Comparison of ENCODE assay signal across 8 cellular contexts in genomic region chr20:35954907-35955251, GRCh38. TPM values are rescaled to one million over a fixed set of nuclear protein-coding genes. Genes with fewer than 3 reads are reported as not detected.
DNase-seq lines count a peak whose midpoint lies in the region; ATAC-seq and TF ChIP-seq lines count a peak whose summit lies in the region.

No MANE protein-coding gene starts in this region.

- H3K4me1 Mint-ChIP-seq in mesothelial cell of epicardium = peaks cover 15% of the 10 kb centered on the region

- H3K9ac ChIP-seq in BLaER1 treated with 17β-estradiol and CSF1 and Interleukin-3, amounts not matched to agents 10 nM and 100 nM = peak overlapping the region; percentile 95 to 100 (median 99)

- H3K4me2 ChIP-seq in BLaER1 treated with 17β-estradiol and CSF1 and Interleukin-3, amounts not matched to agents 10 nM and 100 nM = peak overlapping the region; percentile 73 to 89 (median 80)

- peaks cover 0 to 36% (median 23%) of the 10 kb centered on the region in 11 experiments; a peak in 16 of 22 replicates for H3K36me3 ChIP-seq in BLaER1 treated with 17β-estradiol and CSF1 and Interleukin-3, amounts not matched to agents 10 nM and 100 nM
- H3K36me3 ChIP-seq in RWPE2 (ENCODE audit: low read depth) (no peaks in the 10 kb centered on the region), aorta (ENCODE audit: control insufficient read depth in 1 of 2, insufficient read depth in 2 of 2, low read length in 1 of 2) (no peaks in the 10 kb centered on the region)

- peak; percentile 24 for DNase-seq in GM20000 (ENCODE audit: low spot score)
- no peak for DNase-seq in RWPE2 (ENCODE audit: low spot score)
- DNase-seq in dermis microvascular lymphatic vessel endothelial cell (ENCODE audit: low read depth in 2 of 2) = peak; percentile 17 to 29
- DNase-seq in mesothelial cell of epicardium (ENCODE audit: low spot score in 2 of 2, unreplicated experiment in 2 of 2) = no peak
- DNase-seq in aorta = no peak
- no peak for DNase-seq in activated gamma-delta T cell treated with Interleukin-2 at 50 U/mL for 16 hours

- peak overlapping the region; percentile 79 to 96 (median 90) for H3K4me3 ChIP-seq in BLaER1 treated with 17β-estradiol and CSF1 and Interleukin-3, amounts not matched to agents 10 nM and 100 nM
- H3K4me3 ChIP-seq in RWPE2 (ENCODE audit: severe bottlenecking) (peak overlapping the region; percentile 85), aorta (ENCODE audit: low read length in 2 of 2) (peak overlapping the region; percentile 13 to 58)

- H3K4me3 Mint-ChIP-seq in mesothelial cell of epicardium = peak overlapping the region; percentile 99

- 1 to 2% methylated on average over 19 of the region's 19 CpGs for WGBS in aorta, 2 donors

- H3K27me3 Mint-ChIP-seq in mesothelial cell of epicardium (ENCODE audit: low read depth) = no peaks in the 10 kb centered on the region

- H3K9me3 ChIP-seq in BLaER1 treated with 17β-estradiol and CSF1 and Interleukin-3, amounts not matched to agents 10 nM and 100 nM (replicated peaks in 1 of 11) = peaks cover 9 to 15% (median 13%) of the 10 kb centered on the region in 11 experiments
- H3K9me3 ChIP-seq in RWPE2 (ENCODE audit: severe bottlenecking) (no peaks in the 10 kb centered on the region), aorta (ENCODE audit: control insufficient read depth, low read length) (no peaks in the 10 kb centered on the region)

- H3K27ac Mint-ChIP-seq in mesothelial cell of epicardium = peak overlapping the region; percentile 99

- peaks cover 9% of the 10 kb centered on the region for H3K9me3 Mint-ChIP-seq in mesothelial cell of epicardium

- peaks cover 15 to 33% (median 24%) of the 10 kb centered on the region in 11 experiments; a peak in 21 of 22 replicates for H4K20me1 ChIP-seq in BLaER1 treated with 17β-estradiol and CSF1 and Interleukin-3, amounts not matched to agents 10 nM and 100 nM

- peak; percentile 1; the same call in 2 of the 3 replicates for ATAC-seq in RWPE2 (ENCODE audit: low read depth)
- no peak for ATAC-seq in aorta (ENCODE audit: low FRiP score)
- ATAC-seq in GM18870 (IDR thresholded peaks at IDR 0.05; ENCODE audit: unreplicated experiment) = no peak

- peak overlapping the region; percentile 96 to 100 (median 99) for H3K27ac ChIP-seq in BLaER1 treated with 17β-estradiol and CSF1 and Interleukin-3, amounts not matched to agents 10 nM and 100 nM
- peak overlapping the region; percentile 94 for H3K27ac ChIP-seq in RWPE2 (ENCODE audit: poor library complexity, severe bottlenecking)
- peak overlapping the region in 1 of 2 donors; percentile 38 for H3K27ac ChIP-seq in aorta (ENCODE audit: low read depth in 1 of 2, low read length in 2 of 2)

- intact Hi-C loops in aorta (cut with DNase I) = no loop called here

- TF ChIP-seq CTCF in GM20000 (IDR thresholded peaks at IDR 0.05; ENCODE audit: extremely low read depth, missing control alignments) (no peak), RWPE2 (IDR thresholded peaks at IDR 0.05; ENCODE audit: poor library complexity, severe bottlenecking) (no peak), mesothelial cell of epicardium (IDR thresholded peaks at IDR 0.05; ENCODE audit: unreplicated experiment) (no peak)

- H3K27me3 ChIP-seq in BLaER1 treated with 17β-estradiol and CSF1 and Interleukin-3, amounts not matched to agents 10 nM and 100 nM = no peaks in the 10 kb centered on the region
- H3K27me3 ChIP-seq in RWPE2 (ENCODE audit: insufficient read depth, poor library complexity, severe bottlenecking) (no peaks in the 10 kb centered on the region), aorta (ENCODE audit: control insufficient read depth in 1 of 2, insufficient read depth in 2 of 2, low read length in 1 of 2) (no peaks in the 10 kb centered on the region)

- peaks cover 21 to 25% (median 24%) of the 10 kb centered on the region in 10 experiments for H3K4me1 ChIP-seq in BLaER1 treated with 17β-estradiol and CSF1 and Interleukin-3, amounts not matched to agents 10 nM and 100 nM
- peaks cover 10% of the 10 kb centered on the region for H3K4me1 ChIP-seq in RWPE2 (ENCODE audit: insufficient read depth, poor library complexity, severe bottlenecking)
- H3K4me1 ChIP-seq in aorta (ENCODE audit: control insufficient read depth in 1 of 2, insufficient read depth in 2 of 2, low read length in 2 of 2) = no peaks in the 10 kb centered on the region

- H3K36me3 Mint-ChIP-seq in mesothelial cell of epicardium = no peaks in the 10 kb centered on the region

RNA-seq across cellular contexts. Expression of gene SCAND1, which starts 0.6 kb away (rescaled TPM):
- total RNA-seq in dermis microvascular lymphatic vessel endothelial cell (67.1 and 87.0 TPM in 2 replicates), mesothelial cell of epicardium (59.2 to 65.9 TPM (median 61.3 TPM) in 3 replicates), aorta (10 to 100 TPM; 47.7 to 48.4 TPM)
- polyA plus RNA-seq in aorta = 100 to 1,000 TPM in 1 of 2 donors, 10 to 100 TPM in 1; 55.3 to 117 TPM

RNA-seq across cellular contexts. Expression of gene CNBD2, which starts 13.5 kb away (rescaled TPM):
- total RNA-seq in dermis microvascular lymphatic vessel endothelial cell = 5.3 and 5.4 TPM in 2 replicates
- total RNA-seq in mesothelial cell of epicardium = 3.5 to 4.7 TPM (median 3.7 TPM) in 3 replicates
- 1 to 10 TPM; 2.0 to 2.5 TPM for total RNA-seq in aorta
- polyA plus RNA-seq in aorta = 10 to 100 TPM in 1 of 2 donors, 1 to 10 TPM in 1; 6.8 to 11.2 TPM

Comparison
In these comparisons a context has a peak if more than half of its experiments do, and no peak if none do; other contexts are left out.
1. H3K4me3 ChIP-seq: peak in every context shown above with its lines; median percentile 90 in BLaER1 treated with 17β-estradiol and CSF1 and Interleukin-3, amounts not matched to agents 10 nM and 100 nM; 85 in RWPE2; 36 in aorta.
2. DNase-seq: peak in GM20000 (single experiment) and dermis microvascular lymphatic vessel endothelial cell (2 of 2); none in RWPE2 (single experiment), mesothelial cell of epicardium (0 of 2), aorta (0 of 2) and activated gamma-delta T cell treated with Interleukin-2 at 50 U/mL for 16 hours (single experiment).